1 cellular context compared by ENCODE assay signal in the genomic region with DNA sequence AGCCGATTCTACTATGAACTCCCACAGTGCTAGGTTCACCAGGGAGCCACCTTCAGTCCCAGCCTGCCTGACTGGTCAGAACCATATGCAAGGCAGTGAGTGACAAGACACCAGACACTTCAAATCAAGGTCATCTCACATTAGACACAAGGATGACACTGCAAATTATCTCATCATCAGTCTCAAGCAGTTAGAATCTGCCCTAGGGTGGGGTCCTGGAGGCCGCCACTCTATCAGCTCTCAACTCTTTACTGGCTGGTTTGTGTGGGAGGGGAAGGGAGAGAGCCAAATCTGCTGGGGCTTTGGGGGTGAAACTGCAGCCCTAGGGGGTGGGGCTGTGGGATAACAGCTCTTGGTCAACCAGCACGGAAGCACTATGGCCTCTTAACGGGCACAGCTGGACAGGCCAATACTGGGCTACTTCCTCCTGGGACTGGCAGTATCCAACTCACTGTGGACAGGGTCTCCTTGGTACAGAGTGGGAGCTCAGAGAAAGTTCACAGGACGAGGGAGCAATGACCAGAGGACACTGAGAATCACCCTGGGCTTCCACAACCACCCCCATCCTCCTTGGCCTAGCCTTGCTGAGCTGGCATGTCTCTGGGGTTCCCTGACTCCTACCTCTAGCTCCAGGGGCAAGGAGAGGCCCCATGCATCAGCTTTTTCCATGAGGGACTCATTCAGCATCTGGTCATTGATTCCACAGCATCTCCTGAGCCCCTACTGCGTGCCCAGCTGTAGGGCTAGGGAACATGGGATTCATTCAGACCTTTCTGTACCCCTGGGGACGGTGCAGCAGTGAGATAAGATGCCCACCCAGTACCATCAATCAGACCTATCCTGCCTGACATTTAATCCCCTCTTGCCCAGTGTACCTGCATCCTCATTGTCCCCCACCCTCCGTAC.
TF ChIP-seq lines count a peak whose summit lies in the region.

No MANE protein-coding gene starts in this region.

TF ChIP-seq in IMR-90, 13 proteins besides CTCF, POLR2A, EP300 and RAD21:
- TF ChIP-seq RFX5 (IDR thresholded peaks at IDR 0.05; ENCODE audit: low read depth, low read length) (no peak), CHD1 (IDR thresholded peaks at IDR 0.05; ENCODE audit: low read depth, low read length) (no peak), NFE2L2 (IDR thresholded peaks at IDR 0.05; ENCODE audit: low read depth, low read length) (no peak), SMC3 (IDR thresholded peaks at IDR 0.05; ENCODE audit: low read depth, low read length) (no peak)
- TF ChIP-seq, protein P1, sequence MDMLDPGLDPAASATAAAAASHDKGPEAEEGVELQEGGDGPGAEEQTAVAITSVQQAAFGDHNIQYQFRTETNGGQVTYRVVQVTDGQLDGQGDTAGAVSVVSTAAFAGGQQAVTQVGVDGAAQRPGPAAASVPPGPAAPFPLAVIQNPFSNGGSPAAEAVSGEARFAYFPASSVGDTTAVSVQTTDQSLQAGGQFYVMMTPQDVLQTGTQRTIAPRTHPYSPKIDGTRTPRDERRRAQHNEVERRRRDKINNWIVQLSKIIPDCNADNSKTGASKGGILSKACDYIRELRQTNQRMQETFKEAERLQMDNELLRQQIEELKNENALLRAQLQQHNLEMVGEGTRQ (IDR thresholded peaks at IDR 0.05; ENCODE audit: low read depth, low read length), result no peak
